Comparison of ENCODE assay signal across 8 cellular contexts in genomic region chr2:85578243-85579180, GRCh38. TPM values are rescaled to one million over a fixed set of nuclear protein-coding genes. Genes with fewer than 3 reads are reported as not detected.
DNase-seq lines count a peak whose midpoint lies in the region; ATAC-seq and TF ChIP-seq lines count a peak whose summit lies in the region.

No MANE protein-coding gene starts in this region.

- POLR2A ChIA-PET in IMR-90 (lab: Charles Lee; ENCODE audit: unreplicated experiment) = no interaction called here

- no peak for TF ChIP-seq POLR2A in IMR-90 (IDR thresholded peaks at IDR 0.05; ENCODE audit: low read depth, low read length)

- H3K36me3 ChIP-seq in IMR-90 (ENCODE audit: control insufficient read depth, insufficient read depth, low read length) (no peaks in the 10 kb centered on the region), iPS-20b (ENCODE audit: insufficient read depth, low read depth, low read length) (peaks cover 4% of the 10 kb centered on the region; the same call in 1 of the 2 replicates), MG63 (no peaks in the 10 kb centered on the region)

- H3K4me1 Mint-ChIP-seq in activated naive CD4-positive, alpha-beta T cell treated with anti-CD3 and anti-CD28 coated beads, Interleukin-2, amount 50 U/mL, for 24 hours = peaks cover 52% of the 10 kb centered on the region

- H3K9me3 ChIP-seq in IMR-90 (ENCODE audit: control insufficient read depth, insufficient read depth, low read length) (no peaks in the 10 kb centered on the region), iPS-20b (ENCODE audit: insufficient read depth, low read depth, low read length) (no peaks in the 10 kb centered on the region), MG63 (no peaks in the 10 kb centered on the region)

- H3K79me1 ChIP-seq in IMR-90 (ENCODE audit: low read depth in 1 of 2, low read length in 2 of 2) = no peaks in the 10 kb centered on the region

- H3K23ac ChIP-seq in IMR-90 (ENCODE audit: low read depth, low read length) = no peak overlapping the region

- H3K36me3 Mint-ChIP-seq in activated naive CD4-positive, alpha-beta T cell treated with anti-CD3 and anti-CD28 coated beads, Interleukin-2, amount 50 U/mL, for 24 hours = no peaks in the 10 kb centered on the region

- ATAC-seq in IMR-90 (ENCODE audit: low read depth) (peak; percentile 59), HG02973 (IDR thresholded peaks at IDR 0.05; ENCODE audit: unreplicated experiment) (no peak)

- H3K27me3 Mint-ChIP-seq in activated naive CD4-positive, alpha-beta T cell treated with anti-CD3 and anti-CD28 coated beads, Interleukin-2, amount 50 U/mL, for 24 hours = no peaks in the 10 kb centered on the region

- H3K9ac ChIP-seq in IMR-90 (ENCODE audit: low read depth, low read length) = peak overlapping the region; percentile 13; the same call in 1 of the 2 replicates
- peak overlapping the region; percentile 66; the same call in 1 of the 2 replicates for H3K9ac ChIP-seq in iPS-20b (ENCODE audit: low read depth, low read length)

- dilution Hi-C loops in IMR-90 (cut with HindIII; ENCODE audit: low sequenced_read_pairs, unreplicated experiment) = no loop called here

- intact Hi-C loops in IMR-90 (cut with micrococcal nuclease) = no loop called here

- in situ Hi-C loops in IMR-90 (cut with MboI; ENCODE audit: low sequenced_read_pairs) = no loop called here

- peak overlapping the region; percentile 16; the same call in 1 of the 2 replicates for H3K18ac ChIP-seq in IMR-90 (ENCODE audit: low read depth, low read length)

- H2BK20ac ChIP-seq in IMR-90 (ENCODE audit: low read depth, low read length) = peak overlapping the region; percentile 52; the same call in 1 of the 2 replicates

- H3K27ac ChIP-seq in IMR-90 (ENCODE audit: insufficient read depth, low read length) (peak overlapping the region; percentile 68; the same call in 1 of the 2 replicates), iPS-20b (ENCODE audit: low read length) (no peak overlapping the region)

- H2BK15ac ChIP-seq in IMR-90 (ENCODE audit: low read depth, low read length) = peak overlapping the region; percentile 61; the same call in 1 of the 3 replicates

- H3K27me3 ChIP-seq in IMR-90 (ENCODE audit: control insufficient read depth, insufficient read depth, low read length) (no peaks in the 10 kb centered on the region), iPS-20b (ENCODE audit: insufficient read depth, low read length) (peaks cover 3% of the 10 kb centered on the region), MG63 (no peaks in the 10 kb centered on the region)

- no peak overlapping the region for H3K56ac ChIP-seq in IMR-90 (ENCODE audit: extremely low read depth, insufficient read depth, low read length)

- H2AK5ac ChIP-seq in IMR-90 (ENCODE audit: low read depth, low read length) = no peak overlapping the region

- peak overlapping the region; percentile 65 to 66; a peak in 3 of 4 replicates for H4K8ac ChIP-seq in IMR-90 (ENCODE audit: low read depth in 2 of 2, low read length in 2 of 2)

- peak overlapping the region; percentile 57 for H4K91ac ChIP-seq in IMR-90 (ENCODE audit: insufficient read depth, low read depth, low read length)

- WGBS in IMR-90 (ENCODE audit: extremely low coverage in 2 of 2, insufficient read length in 1 of 2), 2 experiments = 83% methylated on average over 5 of the region's 19 CpGs; no CpG with 5 or more reads in 1 of the 2 experiments

- H4K20me1 ChIP-seq in IMR-90 (ENCODE audit: insufficient read depth, low read length) = no peaks in the 10 kb centered on the region

- H2AK9ac ChIP-seq in IMR-90 (replicated peaks; ENCODE audit: low read depth, low read length, poor library complexity) = peak overlapping the region; percentile 10

- H3K4me3 ChIP-seq in IMR-90 (ENCODE audit: insufficient read depth, low read depth, low read length) = no peak overlapping the region
- H3K4me3 ChIP-seq in iPS-20b (ENCODE audit: low read length) = peak overlapping the region; percentile 73
- H3K4me3 ChIP-seq in MG63 = no peak overlapping the region

- no peak overlapping the region for H2BK5ac ChIP-seq in IMR-90 (ENCODE audit: low read depth, low read length, poor library complexity, severe bottlenecking)

- H3K4me1 ChIP-seq in IMR-90 (ENCODE audit: control insufficient read depth, insufficient read depth, low read length) (peaks cover 17% of the 10 kb centered on the region; the same call in 1 of the 2 replicates), iPS-20b (ENCODE audit: insufficient read depth, low read length) (peaks cover 5% of the 10 kb centered on the region; the same call in 1 of the 2 replicates)

- DNase-seq in activated CD8-positive, alpha-beta memory T cell treated with anti-CD3 and anti-CD28 coated beads for 24 hours = peak; percentile 66
- DNase-seq in activated CD8-positive, alpha-beta memory T cell treated with anti-CD3 and anti-CD28 coated beads, Interleukin-2, amount 50 U/mL, for 48 hours = no peak
- no peak for DNase-seq in IMR-90
- peak; percentile 30 for DNase-seq in stimulated activated CD4-positive, alpha-beta T cell treated with anti-CD3 and anti-CD28 coated beads, Interleukin-4, amount 100 ng/mL, for 24 hours
- DNase-seq in MG63 = no peak

- peak overlapping the region; percentile 47 for H3K4ac ChIP-seq in IMR-90 (ENCODE audit: low read depth, low read length)

- TF ChIP-seq RAD21 in IMR-90 (IDR thresholded peaks at IDR 0.05; ENCODE audit: low read length) = no peak

- H2BK120ac ChIP-seq in IMR-90 (ENCODE audit: low read depth, low read length) = peak overlapping the region; percentile 71

- BruUV-seq in IMR-90 (replicated peaks; lab: Mats Ljungman, UMichigan) = no TSS peak

- H3K14ac ChIP-seq in IMR-90 (replicated peaks; ENCODE audit: low read depth, low read length) = peak overlapping the region; percentile 28; the same call in 1 of the 2 replicates

- H3K4me2 ChIP-seq in IMR-90 (ENCODE audit: low read depth, low read length) = no peak overlapping the region

- peak overlapping the region; percentile 26; the same call in 1 of the 2 replicates for H4K5ac ChIP-seq in IMR-90 (ENCODE audit: low read depth, low read length)

- no peak for TF ChIP-seq CTCF in IMR-90 (conservative IDR thresholded peaks at IDR 0.05; ENCODE audit: low read depth, low read length)

- peak overlapping the region; percentile 91 for H3K4me3 Mint-ChIP-seq in activated naive CD4-positive, alpha-beta T cell treated with anti-CD3 and anti-CD28 coated beads, Interleukin-2, amount 50 U/mL, for 24 hours

- H3K27ac Mint-ChIP-seq in activated naive CD4-positive, alpha-beta T cell treated with anti-CD3 and anti-CD28 coated beads, Interleukin-2, amount 50 U/mL, for 24 hours = peak overlapping the region; percentile 83

- H3K9me3 Mint-ChIP-seq in activated naive CD4-positive, alpha-beta T cell treated with anti-CD3 and anti-CD28 coated beads, Interleukin-2, amount 50 U/mL, for 24 hours = no peaks in the 10 kb centered on the region

- CTCF ChIA-PET in IMR-90 (lab: Yijun Ruan, JAX) = interaction anchor here (0.5 to 1.1 kb wide), 4 partner anchors 12 to 391 kb away, joined by 3 to 4 read pairs (median 3); no protein-coding TSS in a partner anchor

- peak overlapping the region; percentile 17 for H2AFZ ChIP-seq in IMR-90 (replicated peaks; ENCODE audit: low read length, poor library complexity)

- H3K9me1 ChIP-seq in IMR-90 (ENCODE audit: insufficient read depth, low read length) = peaks cover 3% of the 10 kb centered on the region; the same call in 1 of the 2 replicates

TF ChIP-seq in IMR-90, 13 proteins besides CTCF, POLR2A, EP300 and RAD21:
- TF ChIP-seq BHLHE40 (IDR thresholded peaks at IDR 0.05; ENCODE audit: low read depth, low read length) (no peak), RCOR1 (IDR thresholded peaks at IDR 0.05; ENCODE audit: insufficient replicate concordance, low read length) (no peak), USF2 (IDR thresholded peaks at IDR 0.05; ENCODE audit: low read depth, low read length) (no peak), MXI1 (IDR thresholded peaks at IDR 0.05; ENCODE audit: borderline replicate concordance, low read depth, low read length) (no peak)

RNA-seq across cellular contexts. Expression of gene VAMP8, which starts 1.1 kb away (rescaled TPM):
- total RNA-seq in IMR-90 (2012; rRNA removed) = 0.83 and 0.90 TPM in 2 replicates
- polyA plus RNA-seq in IMR-90 (2012; rRNA removed) = 1.7 and 1.9 TPM in 2 replicates
- 0.82 and 2.4 TPM in 2 replicates for polyA plus RNA-seq in IMR-90 (2012; cell fraction: cytosol; rRNA removed)
- 0.13 and 2.1 TPM in 2 replicates for polyA plus RNA-seq in IMR-90 (2012; cell fraction: nucleus; rRNA removed; ENCODE audit: low replicate concordance)
- not detected in 2 replicates for total RNA-seq in MG63 (2014; rRNA removed; shearing (Covaris generic); ENCODE audit: low replicate concordance)

RNA-seq across cellular contexts. Expression of gene VAMP5, which starts 5.7 kb away (rescaled TPM):
- total RNA-seq in IMR-90 (2012; rRNA removed) = 13.8 and 27.8 TPM in 2 replicates
- polyA plus RNA-seq in IMR-90 (2012; rRNA removed) = 103 and 121 TPM in 2 replicates
- polyA plus RNA-seq in IMR-90 (2012; cell fraction: cytosol; rRNA removed) = 209 and 319 TPM in 2 replicates
- polyA plus RNA-seq in IMR-90 (2012; cell fraction: nucleus; rRNA removed; ENCODE audit: low replicate concordance) = 51.1 and 83.2 TPM in 2 replicates
- 8.3 and 76.7 TPM in 2 replicates for total RNA-seq in MG63 (2014; rRNA removed; shearing (Covaris generic); ENCODE audit: low replicate concordance)

RNA-seq across cellular contexts. Expression of gene RNF181, which starts 17.0 kb away (rescaled TPM):
- 326 and 498 TPM in 2 replicates for total RNA-seq in IMR-90 (2012; rRNA removed)
- 438 and 481 TPM in 2 replicates for polyA plus RNA-seq in IMR-90 (2012; rRNA removed)
- 538 and 709 TPM in 2 replicates for polyA plus RNA-seq in IMR-90 (2012; cell fraction: cytosol; rRNA removed)
- 203 and 232 TPM in 2 replicates for polyA plus RNA-seq in IMR-90 (2012; cell fraction: nucleus; rRNA removed; ENCODE audit: low replicate concordance)
- total RNA-seq in MG63 (2014; rRNA removed; shearing (Covaris generic); ENCODE audit: low replicate concordance) = 167 and 209 TPM in 2 replicates

RNA-seq across cellular contexts. Expression of gene GGCX, which starts 17.2 kb away (rescaled TPM):
- 31.9 and 35.0 TPM in 2 replicates for total RNA-seq in IMR-90 (2012; rRNA removed)
- polyA plus RNA-seq in IMR-90 (2012; rRNA removed) = 37.0 and 39.4 TPM in 2 replicates
- 57.1 and 81.4 TPM in 2 replicates for polyA plus RNA-seq in IMR-90 (2012; cell fraction: cytosol; rRNA removed)
- 60.6 and 63.6 TPM in 2 replicates for polyA plus RNA-seq in IMR-90 (2012; cell fraction: nucleus; rRNA removed; ENCODE audit: low replicate concordance)
- 28.9 and 45.6 TPM in 2 replicates for total RNA-seq in MG63 (2014; rRNA removed; shearing (Covaris generic); ENCODE audit: low replicate concordance)

RNA-seq across cellular contexts. Expression of gene TMEM150A, which starts 24.0 kb away (rescaled TPM):
- total RNA-seq in IMR-90 (2012; rRNA removed) = 4.7 and 4.8 TPM in 2 replicates
- 16.3 and 19.1 TPM in 2 replicates for polyA plus RNA-seq in IMR-90 (2012; rRNA removed)
- polyA plus RNA-seq in IMR-90 (2012; cell fraction: cytosol; rRNA removed) = 15.8 and 27.0 TPM in 2 replicates
- polyA plus RNA-seq in IMR-90 (2012; cell fraction: nucleus; rRNA removed; ENCODE audit: low replicate concordance) = 30.8 and 68.9 TPM in 2 replicates
- total RNA-seq in MG63 (2014; rRNA removed; shearing (Covaris generic); ENCODE audit: low replicate concordance) = 3.9 and 6.8 TPM in 2 replicates

Comparison
In these comparisons a context has a peak if more than half of its experiments do, and no peak if none do; other contexts are left out.
1. DNase-seq: peak in activated CD8-positive, alpha-beta memory T cell treated with anti-CD3 and anti-CD28 coated beads for 24 hours (single experiment) and stimulated activated CD4-positive, alpha-beta T cell treated with anti-CD3 and anti-CD28 coated beads, Interleukin-4, amount 100 ng/mL, for 24 hours (single experiment); none in activated CD8-positive, alpha-beta memory T cell treated with anti-CD3 and anti-CD28 coated beads, Interleukin-2, amount 50 U/mL, for 48 hours (single experiment), IMR-90 (single experiment) and MG63 (single experiment).